ENCODE assay signal across 6 cellular contexts in the genomic region with DNA sequence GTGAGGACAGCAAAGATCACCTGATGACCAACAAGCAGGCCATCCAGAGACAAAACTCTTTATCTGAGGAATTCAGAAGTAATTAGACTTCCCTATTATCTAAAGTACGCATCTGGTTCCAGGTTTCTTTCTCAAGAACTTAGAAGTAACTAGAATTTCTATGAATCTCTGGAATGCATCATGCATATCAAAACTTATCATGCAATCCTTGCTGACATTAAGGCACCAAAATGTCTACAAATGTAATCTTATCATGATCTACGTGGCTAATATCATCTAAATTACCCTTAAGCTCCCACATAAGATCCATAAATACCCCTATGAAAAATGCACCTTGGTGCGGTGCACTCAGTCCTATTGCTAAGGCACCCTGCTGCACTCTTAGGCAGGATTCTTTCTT.
"Had no signal": no experiment of that assay in that cellular context is flagged by ENCODE, and none has a peak within 500 bp of the region (broad histone marks: within the 10 kb centered on the region; RNA-seq: fewer than 3 reads in every experiment).

No MANE protein-coding gene starts in this region.

- DNase-seq: GF-D8 had no signal

- H3K4me3 ChIP-seq: GM12878 had no signal

- FAIRE-seq: GM12878, GM12891, GM12892, GM18507, GM19239 had no signal
